In genomic region chr19:55536951-55537740, GRCh38 we compare ENCODE assay signal across 13 cellular contexts. TPM values are rescaled to one million over a fixed set of nuclear protein-coding genes. Genes with fewer than 3 reads are reported as not detected.
DNase-seq lines count a peak whose midpoint lies in the region; ATAC-seq and TF ChIP-seq lines count a peak whose summit lies in the region.
"Had no signal": no experiment of that assay in that cellular context is flagged by ENCODE, and none has a peak within 500 bp of the region (broad histone marks: within the 10 kb centered on the region; RNA-seq: fewer than 3 reads in every experiment).

Gene SBK2 (minus strand): TSS chr19:55537133. CDS start chr19:55536294, 839 bp downstream.

- H3K27me3 ChIP-seq in right atrium auricular region = no peaks in the 10 kb centered on the region

- ATAC-seq in mucosa of descending colon (no peak), HG03045 (IDR thresholded peaks at IDR 0.05; ENCODE audit: unreplicated experiment) (no peak)

- DNase-seq in SHP77 (lab: John Stamatoyannopoulos, UW) (peak; percentile 14 to 34), SHP77 treated with DMSO at 0.1 percent for 48 hours (lab: John Stamatoyannopoulos, UW) (no peak), SK-N-DZ (ENCODE audit: low spot score) (peak; percentile 34), right atrium auricular region (ENCODE audit: low spot score) (no peak), mucosa of descending colon (no peak), amniotic stem cell (lab: John Stamatoyannopoulos, UW) (no peak)
- DNase-seq in stimulated activated CD8-positive, alpha-beta memory T cell treated with anti-CD3 and anti-CD28 coated beads, Interleukin-4, amount 100 ng/mL, for 48 hours = peak; percentile 31
- DNase-seq: aorta, KG1 had no signal

- H3K36me3 ChIP-seq in right atrium auricular region = no peaks in the 10 kb centered on the region
- H3K36me3 ChIP-seq in mucosa of descending colon (ENCODE audit: low read depth) = no peaks in the 10 kb centered on the region

- no peaks in the 10 kb centered on the region for H3K9me3 ChIP-seq in right atrium auricular region
- H3K9me3 ChIP-seq in mucosa of descending colon = no peaks in the 10 kb centered on the region

- H3K4me3 ChIP-seq in right atrium auricular region (peak within 1 kb of the TSS; percentile 57 to 70), mucosa of descending colon (no peak within 1 kb of the TSS)
- H3K4me3 ChIP-seq: skin epidermis had no signal

- H3K27ac ChIP-seq in right atrium auricular region = peak within 1 kb of the TSS; percentile 85 to 87
- H3K27ac ChIP-seq: skin epidermis had no signal

- intact Hi-C loops in mucosa of descending colon (cut with DNase I, micrococcal nuclease) = no loop called here

- no peaks in the 10 kb centered on the region for H3K4me1 ChIP-seq in right atrium auricular region
- H3K4me1 ChIP-seq in mucosa of descending colon (ENCODE audit: low read depth) = no peaks in the 10 kb centered on the region

- peak; percentile 17 to 63 for TF ChIP-seq CTCF in right atrium auricular region (IDR thresholded peaks at IDR 0.05)
- TF ChIP-seq CTCF in mucosa of descending colon (IDR thresholded peaks at IDR 0.05) = no peak

RNA-seq across cellular contexts. Expression of gene SBK2, which starts in this region (rescaled TPM):
- not detected in 2 replicates for polyA plus RNA-seq in SK-N-DZ (2014; cell fraction: cytosol; rRNA removed)
- polyA plus RNA-seq in SK-N-DZ (2014; cell fraction: nucleus; rRNA removed) = not detected in 2 replicates
- 100 to 1,000 TPM; 111 to 172 TPM for total RNA-seq in right atrium auricular region
- not detected for total RNA-seq in mucosa of descending colon
- total RNA-seq: aorta, fibroblast of villous mesenchyme, NCI-H460 had no signal
- polyA plus RNA-seq: aorta had no signal

Comparison
In these comparisons a context has a peak if more than half of its experiments do, and no peak if none do; other contexts are left out.
1. RNA of gene SBK2 (total RNA-seq): 111 to 172 TPM in right atrium auricular region; not detected in mucosa of descending colon; every median in the first group is over 100 times any median in the second.
2. DNase-seq: peak in SHP77 (2 of 2), SK-N-DZ (single experiment) and stimulated activated CD8-positive, alpha-beta memory T cell treated with anti-CD3 and anti-CD28 coated beads, Interleukin-4, amount 100 ng/mL, for 48 hours (single experiment); none in SHP77 treated with DMSO at 0.1 percent for 48 hours (single experiment), right atrium auricular region (single experiment), mucosa of descending colon (0 of 3) and amniotic stem cell (single experiment).